ENCODE assay signal across 2 cellular contexts in the genomic region with DNA sequence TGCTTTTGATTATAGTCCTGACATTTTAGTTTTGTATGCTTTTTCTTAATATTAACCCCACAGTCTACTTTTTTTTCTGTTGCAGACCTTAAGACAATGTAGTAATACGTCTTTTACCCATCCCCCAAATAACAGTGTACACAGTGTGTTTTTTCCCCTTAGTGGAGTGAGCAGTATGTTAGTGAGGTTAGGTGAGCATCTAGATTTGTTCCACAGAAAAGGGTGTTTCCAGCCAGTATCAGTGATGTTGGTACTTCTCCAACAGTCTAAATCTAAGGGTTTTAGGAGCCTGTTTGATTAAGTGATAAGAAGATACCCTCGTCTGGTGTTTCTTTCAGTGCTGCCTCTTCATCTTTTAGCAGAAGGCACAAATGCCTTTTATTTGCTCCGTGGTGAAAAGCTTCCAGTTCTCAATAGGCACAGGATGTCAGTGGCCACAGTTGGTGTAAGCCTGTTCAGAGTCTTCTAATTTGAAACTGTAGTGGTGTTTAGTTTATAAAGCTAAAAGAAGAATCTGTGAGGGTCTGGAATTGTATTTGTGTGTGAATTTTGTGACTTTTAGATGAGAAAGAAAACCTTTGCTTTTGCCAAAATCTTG.
TF ChIP-seq lines count a peak whose summit lies in the region.

No MANE protein-coding gene starts in this region.

TF ChIP-seq in SK-N-SH, 30 proteins besides CTCF, POLR2A, EP300 and RAD21:
- TF ChIP-seq GATA2 (CRISPR knock-in tag; IDR thresholded peaks at IDR 0.05): 0 out of 2 replicates have a peak, but pooled peaks have one; percentile 24
- TF ChIP-seq, protein P1, sequence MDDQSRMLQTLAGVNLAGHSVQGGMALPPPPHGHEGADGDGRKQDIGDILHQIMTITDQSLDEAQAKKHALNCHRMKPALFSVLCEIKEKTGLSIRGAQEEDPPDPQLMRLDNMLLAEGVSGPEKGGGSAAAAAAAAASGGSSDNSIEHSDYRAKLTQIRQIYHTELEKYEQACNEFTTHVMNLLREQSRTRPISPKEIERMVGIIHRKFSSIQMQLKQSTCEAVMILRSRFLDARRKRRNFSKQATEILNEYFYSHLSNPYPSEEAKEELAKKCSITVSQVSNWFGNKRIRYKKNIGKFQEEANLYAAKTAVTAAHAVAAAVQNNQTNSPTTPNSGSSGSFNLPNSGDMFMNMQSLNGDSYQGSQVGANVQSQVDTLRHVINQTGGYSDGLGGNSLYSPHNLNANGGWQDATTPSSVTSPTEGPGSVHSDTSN (IDR thresholded peaks at IDR 0.05): no peak

TF ChIP-seq in SK-N-SH treated with all-trans-retinoic acid at 6 μM for 48 hours, 23 proteins besides CTCF, POLR2A, EP300 and RAD21:
- TF ChIP-seq, protein P2, sequence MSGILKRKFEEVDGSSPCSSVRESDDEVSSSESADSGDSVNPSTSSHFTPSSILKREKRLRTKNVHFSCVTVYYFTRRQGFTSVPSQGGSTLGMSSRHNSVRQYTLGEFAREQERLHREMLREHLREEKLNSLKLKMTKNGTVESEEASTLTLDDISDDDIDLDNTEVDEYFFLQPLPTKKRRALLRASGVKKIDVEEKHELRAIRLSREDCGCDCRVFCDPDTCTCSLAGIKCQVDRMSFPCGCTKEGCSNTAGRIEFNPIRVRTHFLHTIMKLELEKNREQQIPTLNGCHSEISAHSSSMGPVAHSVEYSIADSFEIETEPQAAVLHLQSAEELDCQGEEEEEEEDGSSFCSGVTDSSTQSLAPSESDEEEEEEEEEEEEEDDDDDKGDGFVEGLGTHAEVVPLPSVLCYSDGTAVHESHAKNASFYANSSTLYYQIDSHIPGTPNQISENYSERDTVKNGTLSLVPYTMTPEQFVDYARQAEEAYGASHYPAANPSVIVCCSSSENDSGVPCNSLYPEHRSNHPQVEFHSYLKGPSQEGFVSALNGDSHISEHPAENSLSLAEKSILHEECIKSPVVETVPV (CRISPR knock-in tag; IDR thresholded peaks at IDR 0.05): no peak
- TF ChIP-seq ZNF8 (CRISPR knock-in tag; IDR thresholded peaks at IDR 0.05) (no peak), ISL1 (CRISPR knock-in tag; IDR thresholded peaks at IDR 0.05) (no peak), ZFP30 (CRISPR knock-in tag; IDR thresholded peaks at IDR 0.05) (no peak), ZFP3 (CRISPR knock-in tag; IDR thresholded peaks at IDR 0.05) (no peak), GLIS3 (CRISPR knock-in tag; IDR thresholded peaks at IDR 0.05) (no peak), RARB (CRISPR knock-in tag; IDR thresholded peaks at IDR 0.05) (no peak), ARNTL (CRISPR knock-in tag; IDR thresholded peaks at IDR 0.05; ENCODE audit: borderline replicate concordance, low read depth) (no peak), ESRRG (CRISPR knock-in tag; IDR thresholded peaks at IDR 0.05) (no peak), OSR1 (CRISPR knock-in tag; IDR thresholded peaks at IDR 0.05) (no peak), ZNF70 (CRISPR knock-in tag; IDR thresholded peaks at IDR 0.05) (no peak), TOX (CRISPR knock-in tag; IDR thresholded peaks at IDR 0.05; ENCODE audit: borderline replicate concordance) (no peak), PPARA (CRISPR knock-in tag; IDR thresholded peaks at IDR 0.05; ENCODE audit: borderline replicate concordance) (no peak), BACH2 (CRISPR knock-in tag; IDR thresholded peaks at IDR 0.05; ENCODE audit: borderline replicate concordance) (no peak)
